Comparison of ENCODE assay signal across 23 cellular contexts in genomic region chr15:77773003-77773402, GRCh38.
"Had no signal": no experiment of that assay in that cellular context is flagged by ENCODE, and none has a peak within 500 bp of the region (broad histone marks: within the 10 kb centered on the region; RNA-seq: fewer than 3 reads in every experiment).

No MANE protein-coding gene starts in this region.

- ATAC-seq: T-cell had no signal

- H3K4me2 ChIP-seq: KMS-11, SK-N-SH had no signal

- H3K9me3 Mint-ChIP-seq: T-cell; T-helper 1 cell treated with Interleukin-12 subunit alpha and Interleukin-12 subunit beta and Interleukin-4 antibody, amounts not matched to agents 30 μg/mL and 1 μg/mL, for 36 hours had no signal

- H3K4me3 Mint-ChIP-seq: T-cell; T-helper 1 cell treated with Interleukin-12 subunit alpha and Interleukin-12 subunit beta and Interleukin-4 antibody, amounts not matched to agents 30 μg/mL and 1 μg/mL, for 36 hours had no signal

- FAIRE-seq: HTR-8/SVneo, RCC 7860 had no signal

- H3K9me3 ChIP-seq: SK-N-SH had no signal

- DNase-seq: Kasumi-1, NCI-H1092, NCI-H1105 treated with DMSO at 0.1 percent for 48 hours, NCI-H1417 treated with DMSO at 0.1 percent for 48 hours, NCI-H187, NCI-H2029, NCI-H2081 treated with DMSO at 0.1 percent for 48 hours, NCI-H2171, NCI-H226, NCI-H446, NCI-H510A, NCI-H524 treated with DMSO at 0.1 percent for 48 hours, NCI-H774, RPMI8226, SHP77, SK-N-SH, SW 1271, T-cell had no signal

- H3K27ac ChIP-seq: HL-60, KMS-11 had no signal

- H3K27ac Mint-ChIP-seq: T-cell; T-helper 1 cell treated with Interleukin-12 subunit alpha and Interleukin-12 subunit beta and Interleukin-4 antibody, amounts not matched to agents 30 μg/mL and 1 μg/mL, for 36 hours had no signal

- H3K4me1 Mint-ChIP-seq: T-cell had no signal

- H3K36me3 Mint-ChIP-seq: T-cell had no signal

- H3K9ac ChIP-seq: KMS-11, SK-N-SH had no signal
